In genomic region chr1:201955009-201955749, GRCh38 we compare ENCODE assay signal across 1 cellular context.
TF ChIP-seq lines count a peak whose summit lies in the region.

Gene TIMM17A (plus strand): TSS chr1:201955503. CDS start chr1:201955527, 24 bp downstream.

TF ChIP-seq in K562, 482 proteins besides CTCF, POLR2A, EP300 and RAD21 (continued from another document and continues in another):
- TF ChIP-seq ZHX1 (conservative IDR thresholded peaks at IDR 0.05; ENCODE audit: low read length), result no peak
- peak; percentile 67; the same call in 1 of the 2 replicates for TF ChIP-seq SNIP1 (IDR thresholded peaks at IDR 0.05; ENCODE audit: low read depth)
- no peak for TF ChIP-seq ZNF12 (CRISPR knock-in tag; IDR thresholded peaks at IDR 0.05)
- TF ChIP-seq ZNF263 (CRISPR knock-in tag; IDR thresholded peaks at IDR 0.05; ENCODE audit: borderline replicate concordance), result peak; percentile 81
- TF ChIP-seq MTA1 (IDR thresholded peaks at IDR 0.05; ENCODE audit: borderline replicate concordance), result peak; percentile 96
- no peak for TF ChIP-seq TCF7L2 (IDR thresholded peaks at IDR 0.05; ENCODE audit: low read depth, low read length)
- no peak for TF ChIP-seq DLX4 (CRISPR knock-in tag; IDR thresholded peaks at IDR 0.05)
- TF ChIP-seq KAT7 (CRISPR knock-in tag; IDR thresholded peaks at IDR 0.05; ENCODE audit: borderline replicate concordance), result peak; percentile 98
- peak; percentile 43; the same call in 1 of the 2 replicates for TF ChIP-seq ZKSCAN1 (IDR thresholded peaks at IDR 0.05; ENCODE audit: low read depth, low read length)
- TF ChIP-seq CREB1 (IDR thresholded peaks at IDR 0.05), result peak; percentile 80; the same call in 1 of the 2 replicates
- TF ChIP-seq CREB1 (CRISPR knock-in tag; IDR thresholded peaks at IDR 0.05), result peak; percentile 80
- TF ChIP-seq NCOA4 (IDR thresholded peaks at IDR 0.05; ENCODE audit: partially characterized antibody), result peak; percentile 93
- peak; percentile 87 for TF ChIP-seq LCOR (CRISPR knock-in tag; IDR thresholded peaks at IDR 0.05)
- 0 out of 2 replicates have a peak, but pooled peaks have one; percentile 30 for TF ChIP-seq TSHZ1 (CRISPR knock-in tag; IDR thresholded peaks at IDR 0.05)
- no peak for TF ChIP-seq BRF2 (IDR thresholded peaks at IDR 0.05; ENCODE audit: borderline replicate concordance, insufficient read depth, insufficient read length)
- TF ChIP-seq REST (CRISPR knock-in tag; IDR thresholded peaks at IDR 0.05; ENCODE audit: low read depth), result no peak
- TF ChIP-seq ZNF318 (IDR thresholded peaks at IDR 0.05; ENCODE audit: borderline replicate concordance in 1 of 2, low read depth in 1 of 2), result peak in 1 of 2 experiments; percentile 73; a peak in 2 of 4 replicates
- TF ChIP-seq SIN3B (IDR thresholded peaks at IDR 0.05; ENCODE audit: low read depth), result peak; percentile 98
- no peak for TF ChIP-seq HSF4 (CRISPR knock-in tag; IDR thresholded peaks at IDR 0.05; ENCODE audit: borderline replicate concordance)
- TF ChIP-seq STAT5A (IDR thresholded peaks at IDR 0.05; ENCODE audit: borderline replicate concordance, low read length), result no peak
- TF ChIP-seq ZNF277 (CRISPR knock-in tag; IDR thresholded peaks at IDR 0.05; ENCODE audit: borderline replicate concordance), result no peak
- TF ChIP-seq PHF20 (IDR thresholded peaks at IDR 0.05; ENCODE audit: partially characterized antibody), result peak; percentile 86
- TF ChIP-seq SAFB2 (IDR thresholded peaks at IDR 0.05; ENCODE audit: borderline replicate concordance, low read depth, low read length, severe bottlenecking), result no peak
- TF ChIP-seq ZBTB17 (CRISPR knock-in tag; IDR thresholded peaks at IDR 0.05), result no peak; the same call in 1 of the 2 replicates
- TF ChIP-seq ZNF584 (CRISPR knock-in tag; IDR thresholded peaks at IDR 0.05; ENCODE audit: low read depth), result no peak
- no peak for TF ChIP-seq YBX1 (IDR thresholded peaks at IDR 0.05)
- TF ChIP-seq CEBPZ (IDR thresholded peaks at IDR 0.05; ENCODE audit: borderline replicate concordance, low read depth, low read length), result no peak
- no peak for TF ChIP-seq U2AF1 (optimal IDR thresholded peaks at IDR 0.05; ENCODE audit: low read depth, low read length)
